ENCODE assay signal across 8 cellular contexts in the genomic region with DNA sequence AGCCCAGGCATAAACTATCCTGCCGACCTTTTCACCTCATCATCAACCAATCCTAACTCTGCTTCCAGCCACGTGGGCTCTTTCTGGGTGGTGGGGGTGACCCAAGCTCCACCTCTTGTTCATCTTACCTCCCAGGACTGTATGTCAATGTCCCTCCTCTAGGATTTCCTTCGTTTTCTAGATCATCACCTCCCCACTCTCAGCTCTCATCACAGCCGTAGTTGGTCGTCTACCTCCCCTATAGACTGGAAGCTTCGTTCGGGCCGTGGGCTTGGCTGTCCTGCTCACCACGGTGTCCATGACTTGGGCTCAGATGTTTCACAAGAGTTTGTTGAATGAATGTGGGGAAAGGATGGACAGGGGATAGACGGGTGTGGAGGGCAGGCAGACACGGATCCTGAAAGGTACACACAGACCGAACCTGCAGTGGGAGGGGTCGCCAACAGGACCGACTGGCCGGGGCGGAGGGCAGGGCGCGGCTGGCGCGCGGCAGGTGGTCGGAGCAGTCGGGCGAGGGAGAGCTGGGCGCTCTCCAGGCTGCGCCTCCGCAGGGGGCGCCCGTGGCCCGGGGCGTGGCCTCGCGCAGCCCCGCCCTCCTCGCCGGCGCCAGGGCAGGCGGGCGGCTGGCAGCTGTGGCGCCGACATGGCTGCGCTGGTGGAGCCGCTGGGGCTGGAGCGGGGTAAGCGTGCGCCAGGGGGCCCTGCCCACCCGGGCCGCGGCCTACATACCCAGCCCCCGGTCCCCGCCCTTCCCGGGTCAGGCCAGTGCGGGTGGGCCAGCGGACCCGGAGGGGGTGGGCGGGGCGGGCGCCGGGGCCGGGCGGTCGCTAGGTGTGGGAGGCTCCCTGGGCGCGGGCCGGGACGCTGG. TPM values are rescaled to one million over a fixed set of nuclear protein-coding genes. Genes with fewer than 3 reads are reported as not detected.
DNase-seq lines count a peak whose midpoint lies in the region; ATAC-seq, FAIRE-seq and TF ChIP-seq lines count a peak whose summit lies in the region.

A gene with protein sequence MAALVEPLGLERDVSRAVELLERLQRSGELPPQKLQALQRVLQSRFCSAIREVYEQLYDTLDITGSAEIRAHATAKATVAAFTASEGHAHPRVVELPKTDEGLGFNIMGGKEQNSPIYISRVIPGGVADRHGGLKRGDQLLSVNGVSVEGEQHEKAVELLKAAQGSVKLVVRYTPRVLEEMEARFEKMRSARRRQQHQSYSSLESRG (plus strand): TSS at position 609 of the 868 bp plus-strand sequence. CDS start 35 bp downstream, at position 644.

- H3K9me3 Mint-ChIP-seq in activated CD4-positive, alpha-beta T cell treated with anti-CD3 and anti-CD28 coated beads for 36 hours (ENCODE audit: low read depth): no peaks in the 10 kb centered on the region

- TF ChIP-seq POLR2A in GM12892 (IDR thresholded peaks at IDR 0.05; ENCODE audit: low read depth, low read length): no peak

- peaks cover 2% of the 10 kb centered on the region for H3K36me3 Mint-ChIP-seq in activated CD4-positive, alpha-beta T cell treated with anti-CD3 and anti-CD28 coated beads for 36 hours (ENCODE audit: low read depth)

- DNase-seq in GM12892 (ENCODE audit: insufficient read length): peak; percentile 93
- DNase-seq in NCI-H460 (ENCODE audit: extremely low read depth, low read depth): peak; percentile 41
- peak; percentile 85 for DNase-seq in activated CD4-positive, alpha-beta T cell treated with anti-CD3 and anti-CD28 coated beads for 36 hours
- peak; percentile 65 for DNase-seq in colonic mucosa
- DNase-seq in left lung: peak; percentile 57 to 92
- peak; percentile 61 to 73 for DNase-seq in stimulated activated CD4-positive, alpha-beta T cell treated with anti-CD3 and anti-CD28 coated beads, Interleukin-4, amount 100 ng/mL, for 4 hours

- H3K27me3 Mint-ChIP-seq in activated CD4-positive, alpha-beta T cell treated with anti-CD3 and anti-CD28 coated beads for 36 hours: no peaks in the 10 kb centered on the region

- H3K27me3 ChIP-seq in colonic mucosa (no peaks in the 10 kb centered on the region), left lung (peaks cover 0 to under 1% of the 10 kb centered on the region in 2 donors)

- H3K9ac ChIP-seq in colonic mucosa (ENCODE audit: low read depth in 2 of 2, low read length in 2 of 2): peak within 1 kb of the TSS; percentile 66 to 84

- peaks cover 29% of the 10 kb centered on the region for H3K4me1 Mint-ChIP-seq in activated CD4-positive, alpha-beta T cell treated with anti-CD3 and anti-CD28 coated beads for 36 hours

- H3K27ac Mint-ChIP-seq in activated CD4-positive, alpha-beta T cell treated with anti-CD3 and anti-CD28 coated beads for 36 hours: peak within 1 kb of the TSS; percentile 13

- H3K4me3 Mint-ChIP-seq in activated CD4-positive, alpha-beta T cell treated with anti-CD3 and anti-CD28 coated beads for 36 hours: peak within 1 kb of the TSS; percentile 76

- ATAC-seq in HG02973 (IDR thresholded peaks at IDR 0.05; ENCODE audit: unreplicated experiment) (peak; percentile 45), left lung (peak; percentile 71), HG02840 (IDR thresholded peaks at IDR 0.05; ENCODE audit: low FRiP score, unreplicated experiment) (no peak)
- peak; percentile 76 for ATAC-seq in activated CD4-positive, alpha-beta T cell treated with anti-CD3 and anti-CD28 coated beads for 36 hours

- peaks cover under 1% of the 10 kb centered on the region for H3K36me3 ChIP-seq in colonic mucosa
- peaks cover 0 to 4% of the 10 kb centered on the region in 2 donors for H3K36me3 ChIP-seq in left lung

- TF ChIP-seq CTCF in colonic mucosa (IDR thresholded peaks at IDR 0.05) (no peak), left lung (IDR thresholded peaks at IDR 0.05) (peak; percentile 36 to 55)

- H3K9me3 ChIP-seq in colonic mucosa (no peaks in the 10 kb centered on the region), left lung (no peaks in the 10 kb centered on the region)

- CTCF ChIA-PET in activated CD4-positive, alpha-beta T cell treated with anti-CD3 and anti-CD28 coated beads for 36 hours (lab: Charles Lee): interaction anchor here (0.6 to 2.4 kb wide), 22 partner anchors 8 to 338 kb away, joined by 3 to 28 read pairs (median 4); a partner anchor contains a TSS

- intact Hi-C loops in activated CD4-positive, alpha-beta T cell treated with anti-CD3 and anti-CD28 coated beads for 36 hours (cut with DNase I, micrococcal nuclease): loop anchor here in 1 of 2 experiments (1.0 to 2.0 kb wide), 4 partner anchors 14 to 57 kb away; a partner anchor contains a TSS
- intact Hi-C loops in colonic mucosa (cut with DNase I): no loop called here
- intact Hi-C loops in left lung (cut with DNase I): no loop called here

- H3K4me1 ChIP-seq in colonic mucosa: peaks cover 17% of the 10 kb centered on the region
- H3K4me1 ChIP-seq in left lung: peaks cover 10 to 49% of the 10 kb centered on the region in 2 donors

- H3K4me3 ChIP-seq in colonic mucosa (peak within 1 kb of the TSS; percentile 89), left lung (peak within 1 kb of the TSS; percentile 84 to 87)

- peak; percentile 78 for FAIRE-seq in GM12892 (lab: Jason Lieb, UNC)

- POLR2A ChIA-PET in activated CD4-positive, alpha-beta T cell treated with anti-CD3 and anti-CD28 coated beads for 36 hours (lab: Charles Lee): interaction anchor here (0.7 to 1.1 kb wide), 3 partner anchors 9 to 21 kb away, joined by 3 read pairs; no protein-coding TSS in a partner anchor

- peak within 1 kb of the TSS; percentile 64 for H3K27ac ChIP-seq in colonic mucosa
- H3K27ac ChIP-seq in left lung: peak within 1 kb of the TSS; percentile 67 to 72

RNA-seq across cellular contexts. Expression of the gene that starts here (rescaled TPM):
- polyA plus RNA-seq in GM12892 (2012; ENCODE audit: missing spikeins): 0.61 TPM
- 1.8 and 3.2 TPM in 2 replicates for total RNA-seq in NCI-H460 (2014; rRNA removed; shearing (Covaris generic))
- 4.4 and 21.5 TPM in 2 replicates for polyA plus RNA-seq in NCI-H460 (2014; cell fraction: nucleus; rRNA removed)
- total RNA-seq in activated CD4-positive, alpha-beta T cell treated with anti-CD3 and anti-CD28 coated beads for 36 hours: 1 to 10 TPM; 3.5 to 4.3 TPM
- 10 to 100 TPM; 11.8 to 14.6 TPM for total RNA-seq in colonic mucosa
- 1 to 10 TPM; 6.5 to 6.9 TPM for total RNA-seq in left lung

Comparison
In these comparisons a context has a peak if more than half of its experiments do, and no peak if none do; other contexts are left out.
1. DNase-seq: peak in every context shown above with its lines; median percentile 93 in GM12892; 85 in activated CD4-positive, alpha-beta T cell treated with anti-CD3 and anti-CD28 coated beads for 36 hours; 74 in left lung; 67 in stimulated activated CD4-positive, alpha-beta T cell treated with anti-CD3 and anti-CD28 coated beads, Interleukin-4, amount 100 ng/mL, for 4 hours; 65 in colonic mucosa; 41 in NCI-H460.